In genomic region chr22:25406510-25407210, GRCh38 we compare ENCODE assay signal across 11 cellular contexts.
DNase-seq lines count a peak whose midpoint lies in the region; ATAC-seq, FAIRE-seq and TF ChIP-seq lines count a peak whose summit lies in the region.
"Had no signal": no experiment of that assay in that cellular context is flagged by ENCODE, and none has a peak within 500 bp of the region (broad histone marks: within the 10 kb centered on the region; RNA-seq: fewer than 3 reads in every experiment).

No MANE protein-coding gene starts in this region.

- H2AFZ ChIP-seq in astrocyte (ENCODE audit: low read depth, low read length), result no peak overlapping the region

- H3K27me3 Mint-ChIP-seq in CD14-positive monocyte (ENCODE audit: low read depth in 3 of 3) (peaks cover 2 to 5% (median 3%) of the 10 kb centered on the region in 3 donors), astrocyte (ENCODE audit: low read depth, unreplicated experiment) (peaks cover 28% of the 10 kb centered on the region), natural killer cell (ENCODE audit: low read depth in 2 of 2) (no peaks in the 10 kb centered on the region)

- CTCF ChIA-PET in HEK293 (lab: Yijun Ruan, JAX), result interaction anchor here (0.6 kb wide), 2 partner anchors 12 to 171 kb away, joined by 3 to 4 read pairs; no protein-coding TSS in a partner anchor

- H3K4me3 Mint-ChIP-seq in CD14-positive monocyte, result peak overlapping the region; percentile 76 to 77
- H3K4me3 Mint-ChIP-seq in astrocyte (ENCODE audit: unreplicated experiment), result peak overlapping the region; percentile 87
- peak overlapping the region; percentile 88 for H3K4me3 Mint-ChIP-seq in natural killer cell

- ATAC-seq in natural killer cell (no peak), GM18498 (IDR thresholded peaks at IDR 0.05; ENCODE audit: unreplicated experiment) (no peak), lower lobe of right lung (no peak)

- H3K36me3 ChIP-seq in HEK293 (ENCODE audit: control insufficient read depth in 2 of 2, insufficient read depth in 1 of 2, low read length in 2 of 2), result no peaks in the 10 kb centered on the region
- no peaks in the 10 kb centered on the region for H3K36me3 ChIP-seq in astrocyte (ENCODE audit: insufficient read depth, low read length)
- no peaks in the 10 kb centered on the region for H3K36me3 ChIP-seq in lower lobe of right lung

- H3K27ac ChIP-seq in HEK293 (ENCODE audit: extremely low read depth, low read depth, low read length), result no peak overlapping the region
- no peak overlapping the region for H3K27ac ChIP-seq in astrocyte (ENCODE audit: low read depth, low read length)
- H3K27ac ChIP-seq in lower lobe of right lung, result no peak overlapping the region

- H3K9ac ChIP-seq in astrocyte (ENCODE audit: low read length), result no peak overlapping the region

- POLR2A ChIA-PET in HEK293 (lab: Yijun Ruan, JAX), result interaction anchor here (0.7 kb wide), 1 partner anchor 223 kb away, joined by 3 read pairs; no protein-coding TSS in a partner anchor

- no peak for TF ChIP-seq CTCF in CD14-positive monocyte (IDR thresholded peaks at IDR 0.05)
- TF ChIP-seq CTCF in HEK293 (tag by site-specific recombination; IDR thresholded peaks at IDR 0.05), result no peak
- no peak for TF ChIP-seq CTCF in astrocyte (IDR thresholded peaks at IDR 0.05; ENCODE audit: insufficient read depth, low read depth, low read length)
- TF ChIP-seq CTCF in natural killer cell (IDR thresholded peaks at IDR 0.05), result no peak
- no peak for TF ChIP-seq CTCF in D721Med (IDR thresholded peaks at IDR 0.05; ENCODE audit: insufficient read depth, missing control alignments)
- TF ChIP-seq CTCF in lower lobe of right lung (IDR thresholded peaks at IDR 0.05), result no peak

- 0 out of 2 replicates have a peak, but pooled peaks cover 3% of the 10 kb centered on the region for H3K4me1 ChIP-seq in HEK293 (ENCODE audit: control insufficient read depth, insufficient read depth, low read length)
- H3K4me1 ChIP-seq in astrocyte (ENCODE audit: insufficient read depth, low read length), result peaks cover 24% of the 10 kb centered on the region
- peaks cover 34% of the 10 kb centered on the region for H3K4me1 ChIP-seq in lower lobe of right lung

- H3K27ac Mint-ChIP-seq in CD14-positive monocyte (peak overlapping the region; percentile 79 to 93 (median 89)), astrocyte (ENCODE audit: unreplicated experiment) (no peak overlapping the region), natural killer cell (peak overlapping the region; percentile 61 to 77)

- intact Hi-C loops in CD14-positive monocyte (cut with micrococcal nuclease), result no loop called here
- intact Hi-C loops in natural killer cell (cut with micrococcal nuclease), result no loop called here
- intact Hi-C loops in lower lobe of right lung (cut with DNase I), result no loop called here

- DNase-seq in CD14-positive monocyte (ENCODE audit: low spot score) (no peak), astrocyte (ENCODE audit: low read depth) (no peak), natural killer cell (no peak), D721Med (ENCODE audit: insufficient read length, low spot score) (no peak), NCI-H146 treated with DMSO at 0.1 percent for 48 hours (lab: John Stamatoyannopoulos, UW; ENCODE audit: unreplicated experiment) (no peak), lower lobe of right lung (no peak)
- DNase-seq: foreskin melanocyte, Kasumi-1, NCI-H446 treated with DMSO at 0.1 percent for 48 hours had no signal

- H3K9me3 ChIP-seq in HEK293 (ENCODE audit: control insufficient read depth, insufficient read depth, low read depth, low read length) (no peaks in the 10 kb centered on the region), astrocyte (ENCODE audit: insufficient read depth, low read depth, low read length) (no peaks in the 10 kb centered on the region), lower lobe of right lung (no peaks in the 10 kb centered on the region)

- no peak overlapping the region for H3K4me2 ChIP-seq in astrocyte (ENCODE audit: low read length)

- no peaks in the 10 kb centered on the region for H3K27me3 ChIP-seq in astrocyte (ENCODE audit: insufficient read depth, low read length)
- H3K27me3 ChIP-seq in lower lobe of right lung (ENCODE audit: low read depth), result no peaks in the 10 kb centered on the region

- H3K36me3 Mint-ChIP-seq in CD14-positive monocyte (peaks cover 2 to 8% of the 10 kb centered on the region in 2 donors), astrocyte (ENCODE audit: low read depth, unreplicated experiment) (no peaks in the 10 kb centered on the region), natural killer cell (no peaks in the 10 kb centered on the region)

- H3K4me1 Mint-ChIP-seq in CD14-positive monocyte (peaks cover 52% of the 10 kb centered on the region), astrocyte (ENCODE audit: low read depth, unreplicated experiment) (peaks cover 16% of the 10 kb centered on the region), natural killer cell (peaks cover 25 to 29% of the 10 kb centered on the region in 2 donors)

- H3K9me3 Mint-ChIP-seq in CD14-positive monocyte (peaks cover 0 to 3% (median 0%) of the 10 kb centered on the region in 7 donors), astrocyte (ENCODE audit: unreplicated experiment) (peaks cover 2% of the 10 kb centered on the region), natural killer cell (no peaks in the 10 kb centered on the region)

- no peak overlapping the region for H3K4me3 ChIP-seq in HEK293 (ENCODE audit: low read depth, low read length)
- H3K4me3 ChIP-seq in astrocyte (ENCODE audit: insufficient read depth, low read depth, low read length), result no peak overlapping the region
- no peak overlapping the region for H3K4me3 ChIP-seq in lower lobe of right lung

- FAIRE-seq in astrocyte (lab: Jason Lieb, UNC), result no peak
- no peak for FAIRE-seq in D721Med (lab: Jason Lieb, UNC)

- peaks cover 18% of the 10 kb centered on the region for H3K79me2 ChIP-seq in astrocyte (ENCODE audit: insufficient read depth, low read length)

- H4K20me1 ChIP-seq in astrocyte (ENCODE audit: insufficient read depth, low read length), result peaks cover 30% of the 10 kb centered on the region

TF ChIP-seq in HEK293, 187 proteins besides CTCF, POLR2A, EP300 and RAD21:
- TF ChIP-seq ZNF623 (tag by site-specific recombination; IDR thresholded peaks at IDR 0.05) (peak; percentile 98), ZNF24 (tag by site-specific recombination; IDR thresholded peaks at IDR 0.05) (no peak)
